21 cellular contexts compared by ENCODE assay signal in the genomic region with DNA sequence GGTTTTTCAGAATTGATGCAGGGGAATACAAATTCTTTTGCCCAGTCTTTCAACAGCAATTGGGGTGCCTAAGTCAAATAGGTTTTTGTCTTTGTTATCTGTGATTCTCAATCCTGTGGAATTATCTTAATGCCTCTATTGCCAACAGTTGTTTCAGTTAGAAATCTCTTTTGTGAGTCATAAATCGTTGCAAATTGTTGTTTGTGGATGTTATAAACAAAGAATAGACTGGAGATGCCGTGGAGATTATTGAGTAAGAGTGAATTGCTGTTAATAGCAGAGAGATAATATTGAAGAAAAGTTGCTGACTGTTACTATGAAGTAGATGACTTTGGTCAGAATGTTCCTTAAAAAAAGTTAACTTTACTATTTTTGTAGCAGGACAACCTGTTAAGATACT.
"Had no signal": no experiment of that assay in that cellular context is flagged by ENCODE, and none has a peak within 500 bp of the region (broad histone marks: within the 10 kb centered on the region; RNA-seq: fewer than 3 reads in every experiment).

No MANE protein-coding gene starts in this region.

- H3K27ac ChIP-seq: epithelial cell of prostate, esophagus muscularis mucosa, heart left ventricle, neural progenitor cell, pancreas, tibial artery, upper lobe of left lung, uterus had no signal

- DNase-seq: effector memory CD8-positive, alpha-beta T cell; heart left ventricle; hippocampal formation; islet precursor cell; mammary epithelial cell; mucosa of descending colon; nucleus accumbens; pancreas; right cardiac atrium; stimulated activated CD4-positive, alpha-beta T cell treated with anti-CD3 and anti-CD28 coated beads, Interleukin-4, amount 100 ng/mL, for 24 hours; tibial artery; upper lobe of left lung; uterus had no signal

- H3K4me3 ChIP-seq: esophagus muscularis mucosa, heart left ventricle, mucosa of descending colon, neural progenitor cell, pancreas, tibial artery, upper lobe of left lung, uterus had no signal

- FAIRE-seq: colon, frontal cortex, pancreas had no signal

- ATAC-seq: effector memory CD8-positive, alpha-beta T cell; heart left ventricle; left lobe of liver; mucosa of descending colon; natural killer cell treated with Interleukin-12 subunit alpha and Interleukin-12 subunit beta and Interleukin-15 and Interleukin-18, amount 100 ng/mL, for 72 hours; pancreas; right cardiac atrium; stimulated activated memory B cell treated with anti-CD40 and anti-IgM and Interleukin-4, amounts not matched to agents 10 μg/mL and 1 μg/mL and 100 μg/mL, for 72 hours had no signal

- H3K4me1 ChIP-seq: esophagus muscularis mucosa, heart left ventricle, neural progenitor cell, pancreas, tibial artery, upper lobe of left lung, uterus had no signal

- H3K4me2 ChIP-seq: neural progenitor cell had no signal

- H2AFZ ChIP-seq: neural progenitor cell had no signal

- H3K36me3 ChIP-seq: esophagus muscularis mucosa, heart left ventricle, neural progenitor cell, pancreas, tibial artery, upper lobe of left lung, uterus had no signal

- H3K9me3 ChIP-seq: mucosa of descending colon, pancreas, upper lobe of left lung, uterus had no signal

- H3K27me3 ChIP-seq: esophagus muscularis mucosa, heart left ventricle, neural progenitor cell, pancreas, tibial artery, upper lobe of left lung, uterus had no signal
